ENCODE assay signal across 6 cellular contexts in genomic region chr5:104626122-104626521, GRCh38.
"Had no signal": no experiment of that assay in that cellular context is flagged by ENCODE, and none has a peak within 500 bp of the region (broad histone marks: within the 10 kb centered on the region; RNA-seq: fewer than 3 reads in every experiment).

No MANE protein-coding gene starts in this region.

- H2AFZ ChIP-seq: GM23338 had no signal

- H3K27ac Mint-ChIP-seq: GM23338, H9 had no signal

- ATAC-seq: GM23338, K562 had no signal

- H3K4me2 ChIP-seq: GM23338 had no signal

- DNase-seq: H9, HCEC 1CT, IMR-90, KG1 had no signal

- H3K4me3 ChIP-seq: GM23338, K562 had no signal

- H3K4me3 Mint-ChIP-seq: GM23338, H9 had no signal
